In the genomic region with DNA sequence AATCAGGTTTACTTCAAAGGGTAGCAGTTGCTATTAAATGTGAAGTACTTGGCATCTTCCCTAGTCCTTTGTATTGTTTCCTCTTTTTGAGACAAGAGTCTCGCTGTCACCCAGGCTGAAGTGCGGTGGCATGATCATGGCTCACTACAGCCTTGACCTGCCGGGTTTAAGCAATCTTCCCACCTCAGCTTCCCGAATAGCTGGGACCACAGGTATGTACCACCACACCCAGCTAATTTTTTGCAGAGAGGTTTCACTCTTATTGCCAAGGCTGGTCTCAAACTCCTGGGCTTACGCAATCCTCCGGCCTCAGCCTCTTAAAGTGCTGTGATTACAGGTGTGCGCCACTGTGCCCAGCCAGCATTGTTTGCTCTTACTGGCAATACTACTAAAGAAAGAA, we compare ENCODE assay signal across 35 cellular contexts. TPM values are rescaled to one million over a fixed set of nuclear protein-coding genes. Genes with fewer than 3 reads are reported as not detected.
DNase-seq lines count a peak whose midpoint lies in the region; ATAC-seq and TF ChIP-seq lines count a peak whose summit lies in the region.
"Had no signal": no experiment of that assay in that cellular context is flagged by ENCODE, and none has a peak within 500 bp of the region (broad histone marks: within the 10 kb centered on the region; RNA-seq: fewer than 3 reads in every experiment).

No MANE protein-coding gene starts in this region.

- H3K9me3 ChIP-seq in HCT116 (ENCODE audit: control insufficient read depth in 1 of 2, insufficient read depth in 1 of 2, low read depth in 1 of 2, low read length in 2 of 2) (no peaks in the 10 kb centered on the region), mammary epithelial cell (replicated peaks; ENCODE audit: insufficient read depth, low read length) (no peaks in the 10 kb centered on the region), neutrophil (no peaks in the 10 kb centered on the region), testis (no peaks in the 10 kb centered on the region)
- H3K9me3 ChIP-seq: BLaER1, spleen, thoracic aorta, vagina had no signal

- H3K79me2 ChIP-seq in HCT116 (ENCODE audit: insufficient read depth, low read length) (peaks cover 41% of the 10 kb centered on the region), mammary epithelial cell (ENCODE audit: insufficient read depth, low read length) (peaks cover 52% of the 10 kb centered on the region)

- no TSS peak for BruUV-seq in HCT116 (replicated peaks; lab: Mats Ljungman, UMichigan)
- BruUV-seq in mammary epithelial cell (replicated peaks; lab: Mats Ljungman, UMichigan): no TSS peak

- CTCF ChIA-PET in HCT116 (lab: Charles Lee): no interaction called here
- CTCF ChIA-PET in mammary epithelial cell (lab: Charles Lee; ENCODE audit: low non-redundant PET): no interaction called here

- WGBS in mammary epithelial cell (ENCODE audit: low coverage, missing lambda C conversion rate): 95% methylated on average over 4 of the region's 7 CpGs
- WGBS in testis, 2 donors: 95 to 96% methylated on average over 7 of the region's 7 CpGs

- POLR2A ChIA-PET in HCT116 (lab: Charles Lee): no interaction called here

- H3K4me1 ChIP-seq in HCT116 (ENCODE audit: control insufficient read depth in 1 of 2, insufficient read depth in 2 of 2, low read length in 2 of 2) (no peaks in the 10 kb centered on the region), mammary epithelial cell (ENCODE audit: insufficient read depth, low read length) (no peaks in the 10 kb centered on the region), neutrophil (ENCODE audit: control insufficient read depth in 1 of 2, insufficient read depth in 1 of 2, low read depth in 1 of 2, low read length in 1 of 2) (no peaks in the 10 kb centered on the region), testis (peaks cover 14% of the 10 kb centered on the region)
- H3K4me1 ChIP-seq: BLaER1, vagina had no signal

- no peak overlapping the region for H3K4me2 ChIP-seq in HCT116 (ENCODE audit: low read length)
- H3K4me2 ChIP-seq in mammary epithelial cell (ENCODE audit: insufficient read depth, low read depth, low read length): no peak overlapping the region
- H3K4me2 ChIP-seq: BLaER1 had no signal

- no peak overlapping the region for H3K27ac ChIP-seq in HCT116 (ENCODE audit: low read depth, low read length)
- no peak overlapping the region for H3K27ac ChIP-seq in mammary epithelial cell (ENCODE audit: insufficient read depth, low read depth, low read length)
- peak overlapping the region; percentile 52 for H3K27ac ChIP-seq in neutrophil
- no peak overlapping the region for H3K27ac ChIP-seq in testis
- H3K27ac ChIP-seq: BLaER1, HL-60, spleen, thoracic aorta, vagina had no signal

- DNase-seq in HCT116 (ENCODE audit: low read depth, low spot score): no peak
- peak; percentile 57 for DNase-seq in NCI-H2029 treated with DMSO at 0.1 percent for 48 hours (lab: John Stamatoyannopoulos, UW)
- DNase-seq in mammary epithelial cell: peak; percentile 67
- no peak for DNase-seq in NK-92 (lab: John Stamatoyannopoulos, UW; ENCODE audit: unreplicated experiment)
- DNase-seq in testis: no peak
- DNase-seq: activated CD4-positive, alpha-beta T cell treated with anti-CD3 and anti-CD28 coated beads for 48 hours; activated CD8-positive, alpha-beta memory T cell treated with anti-CD3 and anti-CD28 coated beads for 24 hours; activated effector memory CD4-positive, alpha-beta T cell treated with anti-CD3 and anti-CD28 coated beads, Interleukin-2, amount 50 U/mL, for 16 hours; activated naive CD8-positive, alpha-beta T cell treated with anti-CD3 and anti-CD28 coated beads for 36 hours; activated T-cell treated with anti-CD3 and anti-CD28 coated beads for 4 hours; anterior cingulate cortex; DMS53; effector CD8-positive, alpha-beta T cell; erythroblast; H7; Karpas-422; naive B cell; NCI-H1694; NCI-H2227 treated with DMSO at 0.1 percent for 48 hours; NCI-H69; posterior cingulate gyrus; right cardiac atrium; SHP77 treated with DMSO at 0.1 percent for 48 hours; spleen; stimulated activated CD4-positive, alpha-beta T cell treated with anti-CD3 and anti-CD28 coated beads, Interleukin-2, amount 100 ng/mL, for 24 hours had no signal

- TF ChIP-seq RAD21 in HCT116 (IDR thresholded peaks at IDR 0.05; ENCODE audit: low read depth): no peak

- H3K36me3 ChIP-seq in HCT116 (ENCODE audit: control insufficient read depth in 1 of 2, insufficient read depth in 2 of 2, low read length in 2 of 2) (peaks cover 44 to 49% of the 10 kb centered on the region in 2 experiments; a peak in 3 of 4 replicates), mammary epithelial cell (ENCODE audit: insufficient read depth, low read length) (peaks cover 32% of the 10 kb centered on the region), neutrophil (peaks cover 86% of the 10 kb centered on the region), testis (ENCODE audit: low read depth, missing control alignments) (no peaks in the 10 kb centered on the region)

- TF ChIP-seq CTCF in HCT116 (IDR thresholded peaks at IDR 0.05 in 2 of 3, conservative IDR thresholded peaks at IDR 0.05 in 1 of 3; ENCODE audit: borderline replicate concordance in 1 of 3, insufficient read depth in 1 of 3, low read depth in 2 of 3, low read length in 2 of 3) (no peak), mammary epithelial cell (conservative IDR thresholded peaks at IDR 0.05 in 1 of 2, IDR thresholded peaks at IDR 0.05 in 1 of 2; ENCODE audit: extremely low read depth in 1 of 2, insufficient read depth in 1 of 2, low read depth in 1 of 2, low read length in 2 of 2) (no peak), neutrophil (IDR thresholded peaks at IDR 0.05) (no peak), testis (IDR thresholded peaks at IDR 0.05) (no peak)

- H2AFZ ChIP-seq in HCT116 (ENCODE audit: low read depth, low read length, poor library complexity, severe bottlenecking) (no peak overlapping the region), mammary epithelial cell (ENCODE audit: low read depth, low read length) (no peak overlapping the region)

- dilution Hi-C loops in mammary epithelial cell (cut with HindIII; ENCODE audit: low sequenced_read_pairs): no loop called here

- H3K27me3 ChIP-seq in HCT116 (ENCODE audit: insufficient read depth, low read length): no peaks in the 10 kb centered on the region
- no peaks in the 10 kb centered on the region for H3K27me3 ChIP-seq in mammary epithelial cell (ENCODE audit: insufficient read depth, low read length)
- no peaks in the 10 kb centered on the region for H3K27me3 ChIP-seq in neutrophil
- no peaks in the 10 kb centered on the region for H3K27me3 ChIP-seq in testis
- H3K27me3 ChIP-seq: BLaER1, spleen, vagina had no signal

- intact Hi-C loops in HCT116 (cut with micrococcal nuclease) (no loop called here), mammary epithelial cell (cut with micrococcal nuclease) (loop anchor here (10.0 kb wide), 1 partner anchor 130 kb away; no protein-coding TSS in a partner anchor), testis (cut with DNase I; ENCODE audit: low total_unique reads) (no loop called here)

- in situ Hi-C loops in mammary epithelial cell (cut with MboI; ENCODE audit: low sequenced_read_pairs in 2 of 2): no loop called here

- no peak for ATAC-seq in HCT116
- ATAC-seq in SK-N-SH treated with all-trans-retinoic acid at 6 μM for 48 hours: no peak
- ATAC-seq: left lobe of liver, Panc1, right cardiac atrium had no signal

- TF ChIP-seq POLR2A in HCT116 (IDR thresholded peaks at IDR 0.05; ENCODE audit: borderline replicate concordance, extremely low read depth, insufficient read depth, insufficient read length): no peak
- TF ChIP-seq POLR2A in testis (IDR thresholded peaks at IDR 0.05): no peak

- no peak overlapping the region for H3K9ac ChIP-seq in HCT116 (ENCODE audit: low read length)
- H3K9ac ChIP-seq in mammary epithelial cell (ENCODE audit: insufficient read depth, low read length): no peak overlapping the region
- H3K9ac ChIP-seq: BLaER1 had no signal

- RAD21 ChIA-PET in HCT116 (lab: Charles Lee; ENCODE audit: low non-redundant PET in 1 of 2, low total read pairs in 2 of 2, uncharacterized antibody in 2 of 2, unreplicated experiment in 2 of 2): interaction anchor here in 1 of 2 experiments (0.6 kb wide), 1 partner anchor 181 kb away, joined by 3 read pairs; no protein-coding TSS in a partner anchor

- H4K20me1 ChIP-seq in HCT116 (ENCODE audit: insufficient read depth): 0 out of 2 replicates have a peak, but pooled peaks cover 14% of the 10 kb centered on the region
- no peaks in the 10 kb centered on the region for H4K20me1 ChIP-seq in mammary epithelial cell (ENCODE audit: insufficient read depth, low read length)

- no peaks in the 10 kb centered on the region for H3K9me2 ChIP-seq in HCT116 (ENCODE audit: insufficient read depth)

- no peak overlapping the region for H3K4me3 ChIP-seq in HCT116 (replicated peaks in 1 of 2; ENCODE audit: low read depth in 1 of 2, low read length in 2 of 2)
- no peak overlapping the region for H3K4me3 ChIP-seq in mammary epithelial cell (replicated peaks in 1 of 3; ENCODE audit: insufficient read depth in 1 of 3, low read depth in 2 of 3, low read length in 3 of 3)
- H3K4me3 ChIP-seq in neutrophil (ENCODE audit: low read depth in 1 of 2, low read length in 1 of 2): no peak overlapping the region
- H3K4me3 ChIP-seq in testis: no peak overlapping the region
- H3K4me3 ChIP-seq: BLaER1, spleen, thoracic aorta, vagina had no signal

TF ChIP-seq in HCT116, 20 proteins besides CTCF, POLR2A, EP300 and RAD21 (continues in another document):
- TF ChIP-seq EGR1 (IDR thresholded peaks at IDR 0.05; ENCODE audit: low read depth) (no peak), MAX (IDR thresholded peaks at IDR 0.05) (no peak)

TF ChIP-seq in SK-N-SH treated with all-trans-retinoic acid at 6 μM for 48 hours, 23 proteins besides CTCF, POLR2A, EP300 and RAD21 (continues in another document):
- no peak for TF ChIP-seq ZFP3 (CRISPR knock-in tag; IDR thresholded peaks at IDR 0.05)
- TF ChIP-seq ZFP30 (CRISPR knock-in tag; IDR thresholded peaks at IDR 0.05): no peak
- TF ChIP-seq SNAI2 (CRISPR knock-in tag; IDR thresholded peaks at IDR 0.05): no peak

RNA-seq across cellular contexts. Expression of gene RAPSN, which starts 36.2 kb away (rescaled TPM):
- total RNA-seq in HCT116 (2021; ENCODE audit: unreplicated experiment) (0.57 TPM), mammary epithelial cell (under 1 TPM; 0.17 to 0.99 TPM), testis (under 1 TPM; 0.19 to 0.63 TPM)
- polyA plus RNA-seq in HCT116 (2012): 0.17 and 0.41 TPM in 2 replicates
- polyA plus RNA-seq in mammary epithelial cell (0.05 TPM), testis (ENCODE audit: insufficient read depth, low read depth, low replicate concordance) (0.65 TPM)
- not detected for polyA minus RNA-seq in mammary epithelial cell
- total RNA-seq: G401, vagina had no signal
- polyA plus RNA-seq: AG04450 had no signal

RNA-seq across cellular contexts. Expression of gene PSMC3, which starts 58.9 kb away (rescaled TPM):
- total RNA-seq in HCT116 (2021; ENCODE audit: unreplicated experiment) (155 TPM), mammary epithelial cell (100 to 1,000 TPM in 1 of 2 donors, 10 to 100 TPM in 1; 72.7 to 142 TPM), testis (100 to 1,000 TPM in 1 of 2 donors, 10 to 100 TPM in 1; 98.1 to 108 TPM)
- polyA plus RNA-seq in HCT116 (2012): 224 and 256 TPM in 2 replicates
- polyA plus RNA-seq in mammary epithelial cell (168 TPM), testis (ENCODE audit: insufficient read depth, low read depth, low replicate concordance) (228 TPM)
- 202 TPM for polyA minus RNA-seq in mammary epithelial cell

Comparison
In these comparisons a context has a peak if more than half of its experiments do, and no peak if none do; other contexts are left out.
1. DNase-seq: peak in NCI-H2029 treated with DMSO at 0.1 percent for 48 hours (single experiment) and mammary epithelial cell (single experiment); none in HCT116 (single experiment), NK-92 (single experiment) and testis (single experiment).